Comparison of ENCODE assay signal across 8 cellular contexts in genomic region chr11:10807629-10808552, GRCh38. TPM values are rescaled to one million over a fixed set of nuclear protein-coding genes. Genes with fewer than 3 reads are reported as not detected.
A peak's percentile ranks its signal among the peaks of the same experiment; 100 is the strongest.
DNase-seq lines count a peak whose midpoint lies in the region; ATAC-seq and TF ChIP-seq lines count a peak whose summit lies in the region.

No MANE protein-coding gene starts in this region.

- H3K36me3 ChIP-seq in HEK293 (ENCODE audit: control insufficient read depth in 2 of 2, insufficient read depth in 1 of 2, low read length in 2 of 2) (peaks cover 9 to 49% of the 10 kb centered on the region in 2 experiments), esophagus muscularis mucosa (peaks cover 39 to 46% (median 41%) of the 10 kb centered on the region in 4 donors), muscle layer of duodenum (ENCODE audit: control insufficient read depth in 1 of 2, insufficient read depth in 2 of 2, low read length in 2 of 2) (peaks cover 41 to 47% of the 10 kb centered on the region in 2 donors)

- POLR2A ChIA-PET in HEK293 (lab: Yijun Ruan, JAX): interaction anchor here (0.6 to 3.6 kb wide), 50 partner anchors 10 to 1719 kb away, joined by 3 to 194 read pairs (median 10); partner anchors contain the start of genes ADM, CTR9, GALNT18 and RNF141

- no peaks in the 10 kb centered on the region for H3K27me3 ChIP-seq in esophagus muscularis mucosa
- no peaks in the 10 kb centered on the region for H3K27me3 ChIP-seq in muscle layer of duodenum (ENCODE audit: low read depth, low read length)

- peaks cover 54% of the 10 kb centered on the region for H3K36me3 Mint-ChIP-seq in stimulated activated memory B cell treated with anti-CD40 and anti-IgM and Interleukin-4, amounts not matched to agents 10 μg/mL and 1 μg/mL and 100 μg/mL, for 72 hours

- H3K4me3 ChIP-seq in HEK293 (ENCODE audit: low read depth, low read length) (peak overlapping the region; percentile 99), esophagus muscularis mucosa (peak overlapping the region; percentile 61 to 96 (median 94)), muscle layer of duodenum (ENCODE audit: low read depth in 1 of 2, low read length in 2 of 2) (peak overlapping the region; percentile 99)

- in situ Hi-C loops in GM13977 (cut with MboI; ENCODE audit: low pct_unique_long_range_greater_than_20kb, low sequenced_read_pairs, unreplicated experiment): no loop called here

- ATAC-seq in stimulated activated memory B cell treated with anti-CD40 and anti-IgM and Interleukin-4, amounts not matched to agents 10 μg/mL and 1 μg/mL and 100 μg/mL, for 72 hours: peak; percentile 1

- TF ChIP-seq CTCF in HEK293 (tag by site-specific recombination; IDR thresholded peaks at IDR 0.05): no peak
- no peak for TF ChIP-seq CTCF in esophagus muscularis mucosa (IDR thresholded peaks at IDR 0.05)
- no peak for TF ChIP-seq CTCF in GM13977 (IDR thresholded peaks at IDR 0.05; ENCODE audit: extremely low read depth, insufficient read depth, missing control alignments)

- TF ChIP-seq EP300 in esophagus muscularis mucosa (IDR thresholded peaks at IDR 0.05): no peak

- no peak for TF ChIP-seq POLR2A in esophagus muscularis mucosa (IDR thresholded peaks at IDR 0.05; ENCODE audit: low read depth)

- H3K9me3 Mint-ChIP-seq in stimulated activated memory B cell treated with anti-CD40 and anti-IgM and Interleukin-4, amounts not matched to agents 10 μg/mL and 1 μg/mL and 100 μg/mL, for 72 hours: no peaks in the 10 kb centered on the region

- H3K27ac ChIP-seq in HEK293 (ENCODE audit: extremely low read depth, low read depth, low read length) (peak overlapping the region; percentile 90), esophagus muscularis mucosa (replicated peaks in 1 of 4) (peak overlapping the region; percentile 88 to 99 (median 99)), muscle layer of duodenum (ENCODE audit: low read length) (peak overlapping the region; percentile 93)

- intact Hi-C loops in esophagus muscularis mucosa (cut with DNase I): loop anchor here (2.0 kb wide), 2 partner anchors 49 to 123 kb away; no protein-coding TSS in a partner anchor

- H3K27ac Mint-ChIP-seq in stimulated activated memory B cell treated with anti-CD40 and anti-IgM and Interleukin-4, amounts not matched to agents 10 μg/mL and 1 μg/mL and 100 μg/mL, for 72 hours: peak overlapping the region; percentile 100

- H3K9me3 ChIP-seq in HEK293 (ENCODE audit: control insufficient read depth, insufficient read depth, low read depth, low read length) (no peaks in the 10 kb centered on the region), esophagus muscularis mucosa (no peaks in the 10 kb centered on the region), muscle layer of duodenum (ENCODE audit: control insufficient read depth in 1 of 2, low read length in 2 of 2) (no peaks in the 10 kb centered on the region)

- CTCF ChIA-PET in HEK293 (lab: Yijun Ruan, JAX): interaction anchor here (1.0 to 1.6 kb wide), 4 partner anchors 12 to 38 kb away, joined by 3 to 5 read pairs (median 4); no protein-coding TSS in a partner anchor

- H3K27me3 Mint-ChIP-seq in stimulated activated memory B cell treated with anti-CD40 and anti-IgM and Interleukin-4, amounts not matched to agents 10 μg/mL and 1 μg/mL and 100 μg/mL, for 72 hours: no peaks in the 10 kb centered on the region

- under 1% methylated on average over 54 of the region's 71 CpGs for WGBS in esophagus muscularis mucosa

- H3K4me1 Mint-ChIP-seq in stimulated activated memory B cell treated with anti-CD40 and anti-IgM and Interleukin-4, amounts not matched to agents 10 μg/mL and 1 μg/mL and 100 μg/mL, for 72 hours: peaks cover 35% of the 10 kb centered on the region

- peak overlapping the region; percentile 96 for H3K4me3 Mint-ChIP-seq in stimulated activated memory B cell treated with anti-CD40 and anti-IgM and Interleukin-4, amounts not matched to agents 10 μg/mL and 1 μg/mL and 100 μg/mL, for 72 hours

- DNase-seq in ELF-1 (ENCODE audit: low read depth, low spot score): peak; percentile 61
- DNase-seq in NCI-H345 (lab: John Stamatoyannopoulos, UW): peak; percentile 48
- peak; percentile 60 for DNase-seq in activated T-cell treated with anti-CD3 and anti-CD28 coated beads, Interleukin-2, amount 50 U/mL, for 1 hour
- no peak for DNase-seq in esophagus muscularis mucosa (ENCODE audit: extremely low spot score)
- no peak for DNase-seq in GM13977 (ENCODE audit: low spot score)

- H3K4me1 ChIP-seq in HEK293 (ENCODE audit: control insufficient read depth, insufficient read depth, low read length) (no peaks in the 10 kb centered on the region), esophagus muscularis mucosa (peaks cover 39 to 51% (median 45%) of the 10 kb centered on the region in 4 donors), muscle layer of duodenum (ENCODE audit: control insufficient read depth in 1 of 2, insufficient read depth in 2 of 2, low read length in 2 of 2) (peaks cover 19 to 43% of the 10 kb centered on the region in 2 donors)

TF ChIP-seq in HEK293, 187 proteins besides CTCF, POLR2A, EP300 and RAD21 (continues in another document):
- TF ChIP-seq ZNF114 (tag by site-specific recombination; IDR thresholded peaks at IDR 0.05) (no peak), IKZF3 (tag by site-specific recombination; IDR thresholded peaks at IDR 0.05) (0 out of 2 replicates have a peak, but pooled peaks have one; percentile 45), ZNF26 (tag by site-specific recombination; IDR thresholded peaks at IDR 0.05) (no peak), SCRT1 (tag by site-specific recombination; IDR thresholded peaks at IDR 0.05; ENCODE audit: borderline replicate concordance) (no peak), ZIC2 (tag by site-specific recombination; IDR thresholded peaks at IDR 0.05) (peak; percentile 56), SP7 (tag by site-specific recombination; IDR thresholded peaks at IDR 0.05) (no peak), ZSCAN23 (tag by site-specific recombination; IDR thresholded peaks at IDR 0.05) (no peak), PRDM4 (tag by site-specific recombination; IDR thresholded peaks at IDR 0.05) (no peak), ZBTB17 (tag by site-specific recombination; IDR thresholded peaks at IDR 0.05) (0 out of 2 replicates have a peak, but pooled peaks have one; percentile 14)
- TF ChIP-seq, protein P1, sequence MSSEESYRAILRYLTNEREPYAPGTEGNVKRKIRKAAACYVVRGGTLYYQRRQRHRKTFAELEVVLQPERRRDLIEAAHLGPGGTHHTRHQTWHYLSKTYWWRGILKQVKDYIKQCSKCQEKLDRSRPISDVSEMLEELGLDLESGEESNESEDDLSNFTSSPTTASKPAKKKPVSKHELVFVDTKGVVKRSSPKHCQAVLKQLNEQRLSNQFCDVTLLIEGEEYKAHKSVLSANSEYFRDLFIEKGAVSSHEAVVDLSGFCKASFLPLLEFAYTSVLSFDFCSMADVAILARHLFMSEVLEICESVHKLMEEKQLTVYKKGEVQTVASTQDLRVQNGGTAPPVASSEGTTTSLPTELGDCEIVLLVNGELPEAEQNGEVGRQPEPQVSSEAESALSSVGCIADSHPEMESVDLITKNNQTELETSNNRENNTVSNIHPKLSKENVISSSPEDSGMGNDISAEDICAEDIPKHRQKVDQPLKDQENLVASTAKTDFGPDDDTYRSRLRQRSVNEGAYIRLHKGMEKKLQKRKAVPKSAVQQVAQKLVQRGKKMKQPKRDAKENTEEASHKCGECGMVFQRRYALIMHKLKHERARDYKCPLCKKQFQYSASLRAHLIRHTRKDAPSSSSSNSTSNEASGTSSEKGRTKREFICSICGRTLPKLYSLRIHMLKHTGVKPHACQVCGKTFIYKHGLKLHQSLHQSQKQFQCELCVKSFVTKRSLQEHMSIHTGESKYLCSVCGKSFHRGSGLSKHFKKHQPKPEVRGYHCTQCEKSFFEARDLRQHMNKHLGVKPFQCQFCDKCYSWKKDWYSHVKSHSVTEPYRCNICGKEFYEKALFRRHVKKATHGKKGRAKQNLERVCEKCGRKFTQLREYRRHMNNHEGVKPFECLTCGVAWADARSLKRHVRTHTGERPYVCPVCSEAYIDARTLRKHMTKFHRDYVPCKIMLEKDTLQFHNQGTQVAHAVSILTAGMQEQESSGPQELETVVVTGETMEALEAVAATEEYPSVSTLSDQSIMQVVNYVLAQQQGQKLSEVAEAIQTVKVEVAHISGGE (tag by site-specific recombination; conservative IDR thresholded peaks at IDR 0.05; ENCODE audit: low read depth): 0 out of 2 replicates have a peak, but pooled peaks have one; percentile 22

RNA-seq across cellular contexts. Expression of gene EIF4G2, which starts 0.8 kb away (rescaled TPM):
- total RNA-seq in esophagus muscularis mucosa: 100 to 1,000 TPM; 508 to 734 (median 592) TPM

RNA-seq across cellular contexts. Expression of gene ZBED5, which starts 50.0 kb away (rescaled TPM):
- total RNA-seq in esophagus muscularis mucosa: 10 to 100 TPM; 27.3 to 36.5 (median 28.3) TPM

RNA-seq across cellular contexts. Expression of gene CTR9, which starts 56.8 kb away (rescaled TPM):
- 10 to 100 TPM; 17.9 to 26.6 (median 19.4) TPM for total RNA-seq in esophagus muscularis mucosa

Comparison
In these comparisons a context has a peak if more than half of its experiments do, and no peak if none do; other contexts are left out.
1. DNase-seq: peak in ELF-1 (single experiment), NCI-H345 (single experiment) and activated T-cell treated with anti-CD3 and anti-CD28 coated beads, Interleukin-2, amount 50 U/mL, for 1 hour (single experiment); none in esophagus muscularis mucosa (single experiment) and GM13977 (single experiment).
2. Peak in every context shown above with its lines, with median percentiles within 50 percentile points of each other: H3K27ac ChIP-seq and H3K4me3 ChIP-seq.